Comparison of ENCODE assay signal across 12 cellular contexts in the genomic region with DNA sequence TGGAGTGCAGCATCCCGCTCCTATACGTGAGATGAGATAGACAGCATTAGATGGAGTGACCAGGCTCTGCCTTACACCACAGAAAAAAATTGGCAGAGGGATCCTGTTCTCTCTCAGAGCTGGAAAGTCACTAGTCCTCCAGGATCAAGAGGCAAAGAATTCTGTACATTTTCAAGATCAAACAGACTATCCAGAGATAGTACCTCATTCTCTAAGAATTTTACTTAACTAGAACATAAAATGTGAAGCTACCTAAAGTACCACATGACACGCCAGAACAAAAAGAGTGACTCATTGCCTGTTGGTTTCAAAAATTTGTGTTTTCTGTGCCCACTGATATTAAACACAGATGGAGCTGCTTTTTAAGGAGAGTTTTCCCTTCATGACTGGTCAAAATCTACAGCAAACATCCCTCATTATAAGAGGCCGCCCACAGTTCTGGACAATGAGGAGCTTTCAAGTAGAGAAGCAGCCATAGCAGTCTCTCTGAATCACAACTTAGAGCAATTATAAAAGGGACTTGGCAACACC. TPM values are rescaled to one million over a fixed set of nuclear protein-coding genes. Genes with fewer than 3 reads are reported as not detected.
DNase-seq lines count a peak whose midpoint lies in the region; ATAC-seq, FAIRE-seq and TF ChIP-seq lines count a peak whose summit lies in the region.
"Had no signal": no experiment of that assay in that cellular context is flagged by ENCODE, and none has a peak within 500 bp of the region (broad histone marks: within the 10 kb centered on the region; RNA-seq: fewer than 3 reads in every experiment).

No MANE protein-coding gene starts in this region.

- DNase-seq in A172 (ENCODE audit: low spot score) (peak; percentile 88), HTR-8/SVneo (ENCODE audit: insufficient read length, low spot score) (peak; percentile 25), prostate gland (ENCODE audit: low spot score) (no peak), WERI-Rb-1 (no peak), Right ventricle myocardium inferior (ENCODE audit: missing footprints) (no peak)
- no peak for DNase-seq in stimulated activated naive CD4-positive, alpha-beta T cell (lab: John Stamatoyannopoulos, UW)
- DNase-seq: glutamatergic neuron had no signal

- intact Hi-C loops in prostate gland (cut with DNase I) (loop anchor here (10.0 kb wide), 1 partner anchor 73 kb away; a partner anchor contains a TSS), Right ventricle myocardium inferior (cut with DNase I) (no loop called here)

- H3K27ac ChIP-seq in cingulate gyrus (ENCODE audit: low read depth, low read length) = peak overlapping the region; percentile 75
- H3K27ac ChIP-seq in mesodermal cell (ENCODE audit: low read depth, low read length, severe bottlenecking) = peak overlapping the region; percentile 87
- H3K27ac ChIP-seq in prostate gland = no peak overlapping the region
- H3K27ac ChIP-seq in WERI-Rb-1 = no peak overlapping the region
- H3K27ac ChIP-seq: BLaER1, neutrophil had no signal

- no peak for TF ChIP-seq CTCF in prostate gland (IDR thresholded peaks at IDR 0.05)
- TF ChIP-seq CTCF in WERI-Rb-1 (IDR thresholded peaks at IDR 0.05; ENCODE audit: low read depth, low read length) = no peak

- H3K36me3 ChIP-seq in mesodermal cell (ENCODE audit: control insufficient read depth, insufficient read depth, low read length) (peaks cover 39% of the 10 kb centered on the region), prostate gland (peaks cover 5% of the 10 kb centered on the region in 2 donors), WERI-Rb-1 (peaks cover 64% of the 10 kb centered on the region)

- no peaks in the 10 kb centered on the region for H3K9me3 ChIP-seq in mesodermal cell (ENCODE audit: control insufficient read depth, low read length)
- H3K9me3 ChIP-seq in prostate gland = no peaks in the 10 kb centered on the region
- no peaks in the 10 kb centered on the region for H3K9me3 ChIP-seq in WERI-Rb-1 (ENCODE audit: severe bottlenecking)
- H3K9me3 ChIP-seq: BLaER1, neutrophil had no signal

- TF ChIP-seq POLR2A in prostate gland (IDR thresholded peaks at IDR 0.05) = no peak

- H3K4me1 ChIP-seq in mesodermal cell (ENCODE audit: control insufficient read depth, insufficient read depth, low read length, poor library complexity, severe bottlenecking) (peaks cover 18% of the 10 kb centered on the region), prostate gland (replicated peaks) (no peaks in the 10 kb centered on the region)
- H3K4me1 ChIP-seq: BLaER1 had no signal

- ATAC-seq in Right ventricle myocardium inferior = no peak
- ATAC-seq: Panc1 had no signal

- no peak overlapping the region for H3K4me3 ChIP-seq in mesodermal cell (ENCODE audit: extremely low read depth, insufficient read depth, low read length, poor library complexity, severe bottlenecking)
- no peak overlapping the region for H3K4me3 ChIP-seq in prostate gland
- H3K4me3 ChIP-seq in WERI-Rb-1 (ENCODE audit: low read depth, low read length) = no peak overlapping the region
- H3K4me3 ChIP-seq: BLaER1 had no signal

- WGBS in mesodermal cell (ENCODE audit: insufficient coverage in 2 of 2), 2 experiments = 91 to 100% methylated on average over 1 to 3 of the region's 4 CpGs
- 76% methylated on average over 4 of the region's 4 CpGs for WGBS in prostate gland

- no peaks in the 10 kb centered on the region for H3K27me3 ChIP-seq in prostate gland (replicated peaks; ENCODE audit: insufficient read depth)
- no peaks in the 10 kb centered on the region for H3K27me3 ChIP-seq in WERI-Rb-1 (ENCODE audit: insufficient read depth, low read depth, severe bottlenecking)
- H3K27me3 ChIP-seq: BLaER1, neutrophil had no signal

- FAIRE-seq in HTR-8/SVneo (lab: Jason Lieb, UNC) = no peak

RNA-seq across cellular contexts. Expression of a gene that starts 32.3 kb away (rescaled TPM):
- total RNA-seq in A172 (2014; rRNA removed; shearing (Covaris generic)) = not detected in 2 replicates
- 0.11 TPM for polyA plus RNA-seq in mesodermal cell (2013, experiment 1 of 2)
- polyA plus RNA-seq in mesodermal cell (2013, experiment 2 of 2) = not detected
- total RNA-seq in prostate gland (not detected), Right ventricle myocardium inferior (not detected)

RNA-seq across cellular contexts. Expression of a gene that starts 44.4 kb away (rescaled TPM):
- 2.0 and 2.2 TPM in 2 replicates for total RNA-seq in A172 (2014; rRNA removed; shearing (Covaris generic))
- 1.1 TPM for polyA plus RNA-seq in mesodermal cell (2013, experiment 1 of 2)
- polyA plus RNA-seq in mesodermal cell (2013, experiment 2 of 2) = 0.76 TPM
- total RNA-seq in prostate gland = under 1 TPM in 1 of 2 donors, not detected in 1; 0.55 TPM
- total RNA-seq in Right ventricle myocardium inferior = 0.30 TPM

Comparison
In these comparisons a context has a peak if more than half of its experiments do, and no peak if none do; other contexts are left out.
1. DNase-seq: peak in A172 (single experiment) and HTR-8/SVneo (single experiment); none in prostate gland (single experiment), WERI-Rb-1 (single experiment), stimulated activated naive CD4-positive, alpha-beta T cell (0 of 6) and Right ventricle myocardium inferior (single experiment).
2. H3K27ac ChIP-seq: peak in cingulate gyrus (single experiment) and mesodermal cell (single experiment); none in prostate gland (0 of 2) and WERI-Rb-1 (single experiment).